Comparison of ENCODE assay signal across 14 cellular contexts in the genomic region with DNA sequence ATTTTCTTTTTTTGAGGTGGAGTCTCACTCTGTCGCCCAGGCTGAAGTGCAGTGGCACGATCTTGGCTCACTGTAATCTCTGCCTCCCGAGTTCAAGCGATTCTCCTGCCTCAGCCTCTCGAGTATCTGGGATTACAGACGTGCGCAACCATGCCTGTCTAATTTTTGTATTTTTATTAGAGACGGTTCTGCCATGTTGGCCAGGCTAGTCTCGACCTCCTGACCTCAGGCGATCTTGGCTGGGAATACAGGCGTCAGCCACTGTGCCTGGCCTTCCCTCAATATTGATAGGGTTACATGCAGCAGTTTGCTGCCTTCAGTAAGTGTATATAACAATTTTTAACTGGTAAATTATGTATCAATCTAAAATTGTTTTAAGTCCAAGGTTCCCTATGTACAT. TPM values are rescaled to one million over a fixed set of nuclear protein-coding genes. Genes with fewer than 3 reads are reported as not detected.
"Had no signal": no experiment of that assay in that cellular context is flagged by ENCODE, and none has a peak within 500 bp of the region (broad histone marks: within the 10 kb centered on the region; RNA-seq: fewer than 3 reads in every experiment).

No MANE protein-coding gene starts in this region.

RNA-seq across cellular contexts. Expression of a gene that starts 19.0 kb away (rescaled TPM):
- total RNA-seq: activated B cell treated with CpG ODN at 0.5 μM for 24 hours; activated CD4-positive, alpha-beta memory T cell treated with anti-CD3 and anti-CD28 coated beads for 36 hours; activated CD4-positive, alpha-beta memory T cell treated with anti-CD3 and anti-CD28 coated beads, Interleukin-2, amount 10 ng/mL, durations not matched to agents 7 days and 5 days; activated CD4-positive, alpha-beta T cell treated with anti-CD3 and anti-CD28 coated beads for 36 hours; activated CD4-positive, alpha-beta T cell treated with anti-CD3 and anti-CD28 coated beads, Interleukin-2, amount 10 ng/mL, durations not matched to agents 24 days and 14 days; activated CD4-positive, alpha-beta T cell treated with anti-CD3 and anti-CD28 coated beads, Interleukin-2, amount 10 ng/mL, durations not matched to agents 7 days and 5 days; activated CD8-positive, alpha-beta memory T cell treated with anti-CD3 and anti-CD28 coated beads for 36 hours; activated CD8-positive, alpha-beta memory T cell treated with anti-CD3 and anti-CD28 coated beads, Interleukin-2, amount 10 ng/mL, durations not matched to agents 7 days and 5 days; activated CD8-positive, alpha-beta T cell treated with anti-CD3 and anti-CD28 coated beads for 36 hours; activated CD8-positive, alpha-beta T cell treated with anti-CD3 and anti-CD28 coated beads, Interleukin-2, amount 10 ng/mL, durations not matched to agents 7 days and 5 days; T-cell; T-helper 1 cell treated with Interleukin-12 subunit alpha and Interleukin-12 subunit beta and Interleukin-4 antibody, amounts not matched to agents 30 ng/mL and 1 ng/mL, for 36 hours; T-helper 17 cell; T-helper 2 cell treated with Interferon-gamma antibody and Interleukin-4, amounts not matched to agents 100 ng/mL and 5 ng/mL, for 36 hours had no signal
